8 cellular contexts compared by ENCODE assay signal in the genomic region with DNA sequence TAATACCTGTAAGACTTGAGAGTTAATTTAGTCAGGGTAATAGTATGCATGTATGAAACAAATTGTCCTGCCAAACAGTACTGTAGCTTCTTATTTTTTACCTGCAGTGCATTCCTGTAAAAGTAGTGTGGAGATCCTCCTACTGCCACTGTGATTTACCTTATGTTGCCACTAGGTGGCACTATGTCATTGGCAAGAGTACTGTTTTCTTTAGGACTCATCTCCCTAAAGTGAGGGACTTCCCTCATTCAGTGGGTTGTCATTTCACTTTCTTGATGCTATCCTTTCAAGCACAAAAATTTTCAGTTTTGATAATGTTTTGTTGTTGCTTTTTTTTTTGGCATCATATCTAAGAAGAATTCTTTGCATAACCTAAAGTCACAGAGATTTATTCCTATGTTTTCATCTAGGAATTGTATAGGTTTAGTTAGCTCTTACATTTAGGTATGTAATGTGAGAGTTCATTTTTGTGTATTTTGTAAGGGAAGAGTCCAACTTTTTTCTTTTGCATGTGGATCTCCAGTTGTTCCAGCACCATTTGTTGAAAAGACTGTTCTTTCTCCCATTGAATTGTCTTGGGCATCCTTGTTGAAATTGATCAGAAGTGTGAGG.
DNase-seq lines count a peak whose midpoint lies in the region; ATAC-seq and TF ChIP-seq lines count a peak whose summit lies in the region.

No MANE protein-coding gene starts in this region.

- TF ChIP-seq CTCF in A673 (conservative IDR thresholded peaks at IDR 0.05; ENCODE audit: low read depth, low read length) (peak; percentile 80), GM13977 (IDR thresholded peaks at IDR 0.05; ENCODE audit: extremely low read depth, insufficient read depth, missing control alignments) (peak; percentile 79), WTC11 (IDR thresholded peaks at IDR 0.05) (peak; percentile 65), dorsolateral prefrontal cortex (IDR thresholded peaks at IDR 0.05 in 54 of 56, conservative IDR thresholded peaks at IDR 0.05 in 2 of 56; ENCODE audit: low read depth in 1 of 56, partially characterized antibody in 56 of 56) (peak; percentile 52 to 93 (median 81))

- in situ Hi-C loops in GM13977 (cut with MboI; ENCODE audit: low pct_unique_long_range_greater_than_20kb, low sequenced_read_pairs, unreplicated experiment), result loop anchor here (25.0 kb wide), 2 partner anchors 226 to 351 kb away; no protein-coding TSS in a partner anchor

- no peak overlapping the region for H2BK5ac ChIP-seq in mesenchymal stem cell (ENCODE audit: low read depth, low read length, poor library complexity, severe bottlenecking)

- DNase-seq in A673 (ENCODE audit: low spot score), result peak; percentile 82
- peak; percentile 72 for DNase-seq in GM13977 (ENCODE audit: low spot score)
- peak; percentile 77 for DNase-seq in NCI-H2227 (lab: John Stamatoyannopoulos, UW; ENCODE audit: unreplicated experiment)
- peak; percentile 42 for DNase-seq in WTC11 (ENCODE audit: low spot score)
- peak in 3 of 10 donors; percentile 46 to 59 (median 49) for DNase-seq in dorsolateral prefrontal cortex
- peak; percentile 84 for DNase-seq in mesenchymal stem cell
- peak; percentile 40 to 79 for DNase-seq in stimulated activated effector memory CD8-positive, alpha-beta T cell treated with anti-CD3 and anti-CD28 coated beads, Interleukin-12 subunit alpha, Interleukin-12 subunit beta, amount 100 ng/mL, for 72 hours (ENCODE audit: low spot score in 2 of 2)

- no peaks in the 10 kb centered on the region for H3K79me1 ChIP-seq in mesenchymal stem cell (replicated peaks; ENCODE audit: low read length, poor library complexity, severe bottlenecking)

- H3K9ac ChIP-seq in mesenchymal stem cell (ENCODE audit: low read length), result no peak overlapping the region

- peaks cover 46% of the 10 kb centered on the region for H3K4me1 Mint-ChIP-seq in WTC11
- peaks cover 57% of the 10 kb centered on the region for H3K4me1 Mint-ChIP-seq in stimulated activated effector memory CD8-positive, alpha-beta T cell treated with anti-CD3 and anti-CD28 coated beads, Interleukin-12 subunit alpha, Interleukin-12 subunit beta, amount 100 ng/mL, for 72 hours

- no peak overlapping the region for H3K18ac ChIP-seq in mesenchymal stem cell (ENCODE audit: low read depth in 1 of 2, low read length in 2 of 2)

- peak; percentile 63 for ATAC-seq in HG03045 (IDR thresholded peaks at IDR 0.05; ENCODE audit: unreplicated experiment)
- ATAC-seq in WTC11, result peak; percentile 91
- ATAC-seq in stimulated activated effector memory CD8-positive, alpha-beta T cell treated with anti-CD3 and anti-CD28 coated beads, Interleukin-12 subunit alpha, Interleukin-12 subunit beta, amount 100 ng/mL, for 72 hours, result peak; percentile 85

- H3K27ac ChIP-seq in A673 (ENCODE audit: low read depth, low read length, poor library complexity, severe bottlenecking) (no peak overlapping the region), dorsolateral prefrontal cortex (no peak overlapping the region), mesenchymal stem cell (ENCODE audit: low read length, poor library complexity, severe bottlenecking) (no peak overlapping the region)

- H4K91ac ChIP-seq in mesenchymal stem cell (ENCODE audit: low read length), result no peak overlapping the region

- no peaks in the 10 kb centered on the region for H3K9me3 ChIP-seq in A673 (ENCODE audit: low read depth, low read length, poor library complexity, severe bottlenecking)
- H3K9me3 ChIP-seq in mesenchymal stem cell (ENCODE audit: control insufficient read depth, low read length), result no peaks in the 10 kb centered on the region

- H3K27me3 ChIP-seq in A673 (replicated peaks; ENCODE audit: insufficient read depth, low read depth, low read length, poor library complexity) (no peaks in the 10 kb centered on the region), dorsolateral prefrontal cortex (peaks cover 0 to under 1% (median 0%) of the 10 kb centered on the region in 45 donors), mesenchymal stem cell (ENCODE audit: control insufficient read depth in 1 of 2, insufficient read depth in 1 of 2, low read length in 2 of 2) (no peaks in the 10 kb centered on the region)

- CTCF ChIA-PET in A673 (lab: Charles Lee) (interaction anchor here (0.6 kb wide), 1 partner anchor 1069 kb away, joined by 4 read pairs; no protein-coding TSS in a partner anchor), WTC11 (lab: Charles Lee) (interaction anchor here (0.7 to 2.1 kb wide), 8 partner anchors 9 to 155 kb away, joined by 3 to 9 read pairs (median 4); no protein-coding TSS in a partner anchor)

- no peak overlapping the region for H2AK5ac ChIP-seq in mesenchymal stem cell (ENCODE audit: low read length, severe bottlenecking)

- BruUV-seq in A673 (replicated peaks; lab: Mats Ljungman, UMichigan), result no TSS peak

- H3K4ac ChIP-seq in mesenchymal stem cell (ENCODE audit: low read depth in 1 of 2, low read length in 2 of 2), result no peak overlapping the region

- no peak overlapping the region for H2AFZ ChIP-seq in mesenchymal stem cell (ENCODE audit: low read depth, low read length)

- H2BK120ac ChIP-seq in mesenchymal stem cell (ENCODE audit: low read depth, low read length), result no peak overlapping the region

- no peak overlapping the region for H3K23ac ChIP-seq in mesenchymal stem cell (ENCODE audit: low read length in 2 of 2)

- H3K27me3 Mint-ChIP-seq in WTC11 (ENCODE audit: low read depth), result no peaks in the 10 kb centered on the region

- intact Hi-C loops in A673 (cut with micrococcal nuclease; ENCODE audit: unreplicated experiment) (loop anchor here (2.0 to 5.0 kb wide), 3 partner anchors 19 to 356 kb away; no protein-coding TSS in a partner anchor), dorsolateral prefrontal cortex (cut with DNase I) (no loop called here)

- H3K4me1 ChIP-seq in A673 (ENCODE audit: insufficient read depth, low read length, poor library complexity, severe bottlenecking), result peaks cover 35% of the 10 kb centered on the region
- H3K4me1 ChIP-seq in mesenchymal stem cell (ENCODE audit: control insufficient read depth, insufficient read depth, low read depth, low read length), result peaks cover 9% of the 10 kb centered on the region

- no peaks in the 10 kb centered on the region for H3K9me3 Mint-ChIP-seq in WTC11
- no peaks in the 10 kb centered on the region for H3K9me3 Mint-ChIP-seq in stimulated activated effector memory CD8-positive, alpha-beta T cell treated with anti-CD3 and anti-CD28 coated beads, Interleukin-12 subunit alpha, Interleukin-12 subunit beta, amount 100 ng/mL, for 72 hours

- no peaks in the 10 kb centered on the region for H3K36me3 Mint-ChIP-seq in WTC11
- peaks cover 15% of the 10 kb centered on the region for H3K36me3 Mint-ChIP-seq in stimulated activated effector memory CD8-positive, alpha-beta T cell treated with anti-CD3 and anti-CD28 coated beads, Interleukin-12 subunit alpha, Interleukin-12 subunit beta, amount 100 ng/mL, for 72 hours

- H3K4me3 ChIP-seq in A673 (ENCODE audit: low read depth, low read length, poor library complexity, severe bottlenecking) (no peak overlapping the region), dorsolateral prefrontal cortex (no peak overlapping the region), mesenchymal stem cell (ENCODE audit: insufficient read depth in 1 of 2, low read depth in 1 of 2, low read length in 2 of 2) (no peak overlapping the region)

- no peak overlapping the region for H3K4me2 ChIP-seq in mesenchymal stem cell (ENCODE audit: low read length, poor library complexity, severe bottlenecking)

- H2BK12ac ChIP-seq in mesenchymal stem cell (ENCODE audit: low read length in 2 of 2), result no peak overlapping the region

- no peak overlapping the region for H3K14ac ChIP-seq in mesenchymal stem cell (ENCODE audit: low read length in 2 of 2)

- no peak overlapping the region for H3K27ac Mint-ChIP-seq in WTC11
- no peak overlapping the region for H3K27ac Mint-ChIP-seq in stimulated activated effector memory CD8-positive, alpha-beta T cell treated with anti-CD3 and anti-CD28 coated beads, Interleukin-12 subunit alpha, Interleukin-12 subunit beta, amount 100 ng/mL, for 72 hours

- POLR2A ChIA-PET in A673 (lab: Charles Lee; ENCODE audit: low non-redundant PET), result no interaction called here
- POLR2A ChIA-PET in WTC11 (lab: Charles Lee), result no interaction called here

- no peak overlapping the region for H4K8ac ChIP-seq in mesenchymal stem cell (ENCODE audit: low read length)

- no peak overlapping the region for H2BK15ac ChIP-seq in mesenchymal stem cell (ENCODE audit: low read depth, poor library complexity, severe bottlenecking)

- H3K36me3 ChIP-seq in A673 (ENCODE audit: insufficient read depth, low read length, poor library complexity, severe bottlenecking), result no peaks in the 10 kb centered on the region
- H3K36me3 ChIP-seq in mesenchymal stem cell (ENCODE audit: control insufficient read depth in 1 of 2, insufficient read depth in 2 of 2, low read depth in 1 of 2, low read length in 2 of 2), result peaks cover 0 to 7% of the 10 kb centered on the region in 2 experiments

- H3K4me3 Mint-ChIP-seq in WTC11, result no peak overlapping the region
- H3K4me3 Mint-ChIP-seq in stimulated activated effector memory CD8-positive, alpha-beta T cell treated with anti-CD3 and anti-CD28 coated beads, Interleukin-12 subunit alpha, Interleukin-12 subunit beta, amount 100 ng/mL, for 72 hours, result no peak overlapping the region

TF ChIP-seq in WTC11, 78 proteins besides CTCF, POLR2A, EP300 and RAD21:
- TF ChIP-seq MXD4 (CRISPR knock-in tag; IDR thresholded peaks at IDR 0.05; ENCODE audit: borderline replicate concordance) (no peak), ZNF671 (CRISPR knock-in tag; IDR thresholded peaks at IDR 0.05) (no peak), NR3C1 (CRISPR knock-in tag; conservative IDR thresholded peaks at IDR 0.05; ENCODE audit: low read depth) (no peak)
- TF ChIP-seq, protein P1, sequence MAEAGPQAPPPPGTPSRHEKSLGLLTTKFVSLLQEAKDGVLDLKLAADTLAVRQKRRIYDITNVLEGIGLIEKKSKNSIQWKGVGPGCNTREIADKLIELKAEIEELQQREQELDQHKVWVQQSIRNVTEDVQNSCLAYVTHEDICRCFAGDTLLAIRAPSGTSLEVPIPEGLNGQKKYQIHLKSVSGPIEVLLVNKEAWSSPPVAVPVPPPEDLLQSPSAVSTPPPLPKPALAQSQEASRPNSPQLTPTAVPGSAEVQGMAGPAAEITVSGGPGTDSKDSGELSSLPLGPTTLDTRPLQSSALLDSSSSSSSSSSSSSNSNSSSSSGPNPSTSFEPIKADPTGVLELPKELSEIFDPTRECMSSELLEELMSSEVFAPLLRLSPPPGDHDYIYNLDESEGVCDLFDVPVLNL (CRISPR knock-in tag; IDR thresholded peaks at IDR 0.05; ENCODE audit: borderline replicate concordance, low read depth), result no peak
- TF ChIP-seq, protein P2, sequence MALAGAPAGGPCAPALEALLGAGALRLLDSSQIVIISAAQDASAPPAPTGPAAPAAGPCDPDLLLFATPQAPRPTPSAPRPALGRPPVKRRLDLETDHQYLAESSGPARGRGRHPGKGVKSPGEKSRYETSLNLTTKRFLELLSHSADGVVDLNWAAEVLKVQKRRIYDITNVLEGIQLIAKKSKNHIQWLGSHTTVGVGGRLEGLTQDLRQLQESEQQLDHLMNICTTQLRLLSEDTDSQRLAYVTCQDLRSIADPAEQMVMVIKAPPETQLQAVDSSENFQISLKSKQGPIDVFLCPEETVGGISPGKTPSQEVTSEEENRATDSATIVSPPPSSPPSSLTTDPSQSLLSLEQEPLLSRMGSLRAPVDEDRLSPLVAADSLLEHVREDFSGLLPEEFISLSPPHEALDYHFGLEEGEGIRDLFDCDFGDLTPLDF (CRISPR knock-in tag; IDR thresholded peaks at IDR 0.05), result no peak
